ENCODE assay signal across 17 cellular contexts in the genomic region with DNA sequence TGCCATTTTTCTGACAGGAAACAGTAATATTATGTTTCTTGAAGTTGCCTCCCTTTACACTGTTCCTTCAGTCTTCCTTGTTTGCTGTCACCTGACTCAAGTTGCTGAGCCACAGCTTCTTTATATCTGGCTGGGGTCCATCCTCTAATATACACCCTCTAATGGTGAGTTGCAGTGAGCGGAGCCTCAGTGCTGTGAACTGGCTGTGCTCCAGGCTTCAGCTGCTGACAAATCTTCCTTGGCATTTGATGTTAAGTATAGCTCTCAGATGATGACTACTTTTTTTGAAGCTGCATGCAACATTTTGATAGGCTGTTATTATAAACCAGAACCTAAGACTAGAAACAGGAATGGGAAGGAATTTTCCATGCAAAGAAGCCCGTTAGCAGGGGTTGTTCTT.
A peak's percentile ranks its signal among the peaks of the same experiment; 100 is the strongest.
DNase-seq lines count a peak whose midpoint lies in the region; ATAC-seq and TF ChIP-seq lines count a peak whose summit lies in the region.
"Had no signal": no experiment of that assay in that cellular context is flagged by ENCODE, and none has a peak within 500 bp of the region (broad histone marks: within the 10 kb centered on the region; RNA-seq: fewer than 3 reads in every experiment).

No MANE protein-coding gene starts in this region.

- intact Hi-C loops in psoas muscle (cut with DNase I): no loop called here

- H3F3A ChIP-seq in SK-N-SH (replicated peaks; ENCODE audit: insufficient read depth): no peaks in the 10 kb centered on the region

- H3K36me3 ChIP-seq in SK-N-SH (replicated peaks in 1 of 2; ENCODE audit: control insufficient read depth in 1 of 2, insufficient read depth in 2 of 2, low read length in 1 of 2) (no peaks in the 10 kb centered on the region), psoas muscle (ENCODE audit: insufficient read depth in 1 of 2, low read depth in 1 of 2) (no peaks in the 10 kb centered on the region)
- H3K36me3 ChIP-seq: left lung, upper lobe of right lung had no signal

- no peak for TF ChIP-seq EP300 in SK-N-SH (IDR thresholded peaks at IDR 0.05; ENCODE audit: borderline replicate concordance in 1 of 2, low read depth in 1 of 2, low read length in 1 of 2)

- no peaks in the 10 kb centered on the region for H3K9me3 ChIP-seq in SK-N-SH
- no peaks in the 10 kb centered on the region for H3K9me3 ChIP-seq in psoas muscle
- H3K9me3 ChIP-seq: left lung, upper lobe of right lung had no signal

- TF ChIP-seq RAD21 in SK-N-SH (IDR thresholded peaks at IDR 0.05; ENCODE audit: low read length): no peak

- CTCF ChIA-PET in SK-N-SH (lab: Yijun Ruan, JAX): no interaction called here
- CTCF ChIA-PET in activated CD4-positive, alpha-beta T cell treated with anti-CD3 and anti-CD28 coated beads, Interleukin-2, amount 10 ng/mL, durations not matched to agents 7 days and 5 days (lab: Charles Lee): no interaction called here

- H4K20me1 ChIP-seq in SK-N-SH (ENCODE audit: insufficient read depth): no peaks in the 10 kb centered on the region

- no peak overlapping the region for H3K4me3 Mint-ChIP-seq in activated CD4-positive, alpha-beta T cell treated with anti-CD3 and anti-CD28 coated beads, Interleukin-2, amount 10 ng/mL, durations not matched to agents 7 days and 5 days
- H3K4me3 Mint-ChIP-seq: activated CD8-positive, alpha-beta T cell treated with anti-CD3 and anti-CD28 coated beads, Interleukin-2, amount 10 ng/mL, durations not matched to agents 7 days and 5 days had no signal

- H3K27ac ChIP-seq in SK-N-SH (ENCODE audit: low read depth in 2 of 2, low read length in 1 of 2) (peak overlapping the region in 1 of 2 experiments; percentile 62; a peak in 1 of 4 replicates), psoas muscle (no peak overlapping the region)
- H3K27ac ChIP-seq: KMS-11, left lung, upper lobe of right lung had no signal

- peak in 3 of 4 donors; percentile 59 to 97 (median 90) for ATAC-seq in psoas muscle
- ATAC-seq: activated CD8-positive, alpha-beta T cell treated with anti-CD3 and anti-CD28 coated beads, Interleukin-2, amount 10 ng/mL, durations not matched to agents 7 days and 5 days; esophagus mucosa; left lung; upper lobe of right lung had no signal

- no peaks in the 10 kb centered on the region for H3K27me3 Mint-ChIP-seq in activated CD4-positive, alpha-beta T cell treated with anti-CD3 and anti-CD28 coated beads, Interleukin-2, amount 10 ng/mL, durations not matched to agents 7 days and 5 days
- H3K27me3 Mint-ChIP-seq: progenitor cell of endocrine pancreas had no signal

- DNase-seq in M059J (ENCODE audit: low read depth): peak; percentile 18
- no peak for DNase-seq in SK-N-SH
- DNase-seq in fibroblast of peridontal ligament (ENCODE audit: extremely low read depth): peak; percentile 2
- peak in 1 of 2 donors; percentile 62 for DNase-seq in psoas muscle
- no peak for DNase-seq in activated CD4-positive, alpha-beta T cell treated with anti-CD3 and anti-CD28 coated beads, Interleukin-2, amount 10 ng/mL, durations not matched to agents 7 days and 5 days
- DNase-seq in activated CD4-positive, alpha-beta T cell treated with anti-CD3 and anti-CD28 coated beads for 48 hours: no peak
- no peak for DNase-seq in GM13977 (ENCODE audit: low spot score)
- no peak for DNase-seq in activated CD4-positive, CD25-positive, alpha-beta regulatory T cell (lab: John Stamatoyannopoulos, UW)
- DNase-seq: activated CD8-positive, alpha-beta T cell treated with anti-CD3 and anti-CD28 coated beads, Interleukin-2, amount 10 ng/mL, durations not matched to agents 7 days and 5 days; DMS153; left lung; NCI-H82; T-helper 1 cell; upper lobe of right lung had no signal

- no peak overlapping the region for H3K27ac Mint-ChIP-seq in activated CD4-positive, alpha-beta T cell treated with anti-CD3 and anti-CD28 coated beads, Interleukin-2, amount 10 ng/mL, durations not matched to agents 7 days and 5 days
- H3K27ac Mint-ChIP-seq: activated CD8-positive, alpha-beta T cell treated with anti-CD3 and anti-CD28 coated beads, Interleukin-2, amount 10 ng/mL, durations not matched to agents 7 days and 5 days; progenitor cell of endocrine pancreas had no signal

- peaks cover 5% of the 10 kb centered on the region for H3K9me3 Mint-ChIP-seq in activated CD4-positive, alpha-beta T cell treated with anti-CD3 and anti-CD28 coated beads, Interleukin-2, amount 10 ng/mL, durations not matched to agents 7 days and 5 days

- no peak overlapping the region for H3K4me3 ChIP-seq in SK-N-SH (ENCODE audit: low read depth in 2 of 2, low read length in 1 of 2)
- H3K4me3 ChIP-seq in psoas muscle: no peak overlapping the region
- H3K4me3 ChIP-seq: left lung, upper lobe of right lung had no signal

- 44% methylated on average over 2 of the region's 2 CpGs for WGBS in SK-N-SH (ENCODE audit: low lambda C conversion rate)
- 16 to 25% (median 18%) methylated on average over 2 of the region's 2 CpGs for WGBS in psoas muscle, 3 donors

- POLR2A ChIA-PET in SK-N-SH (lab: Yijun Ruan, JAX): no interaction called here
- POLR2A ChIA-PET in activated CD4-positive, alpha-beta T cell treated with anti-CD3 and anti-CD28 coated beads, Interleukin-2, amount 10 ng/mL, durations not matched to agents 7 days and 5 days (lab: Charles Lee): no interaction called here

- H2AFZ ChIP-seq in SK-N-SH (ENCODE audit: low read depth): no peak overlapping the region

- no peak for TF ChIP-seq CTCF in SK-N-SH (IDR thresholded peaks at IDR 0.05)
- no peak for TF ChIP-seq CTCF in psoas muscle (IDR thresholded peaks at IDR 0.05)
- TF ChIP-seq CTCF in GM13977 (IDR thresholded peaks at IDR 0.05; ENCODE audit: extremely low read depth, insufficient read depth, missing control alignments): no peak

- H3K79me2 ChIP-seq in SK-N-SH (ENCODE audit: insufficient read depth): no peaks in the 10 kb centered on the region

- H3K4me2 ChIP-seq in SK-N-SH: no peak overlapping the region
- H3K4me2 ChIP-seq: KMS-11 had no signal

- H3K27me3 ChIP-seq in SK-N-SH (ENCODE audit: insufficient read depth) (no peaks in the 10 kb centered on the region), psoas muscle (ENCODE audit: insufficient read depth in 3 of 3, low read length in 2 of 3) (no peaks in the 10 kb centered on the region)
- H3K27me3 ChIP-seq: left lung, upper lobe of right lung had no signal

- no peaks in the 10 kb centered on the region for H3K9me2 ChIP-seq in SK-N-SH

- in situ Hi-C loops in GM13977 (cut with MboI; ENCODE audit: low pct_unique_long_range_greater_than_20kb, low sequenced_read_pairs, unreplicated experiment): no loop called here

- no peaks in the 10 kb centered on the region for H3K4me1 ChIP-seq in SK-N-SH (ENCODE audit: control insufficient read depth in 1 of 2, insufficient read depth in 2 of 2, low read depth in 1 of 2, low read length in 1 of 2)
- H3K4me1 ChIP-seq in psoas muscle: no peaks in the 10 kb centered on the region
- H3K4me1 ChIP-seq: left lung, upper lobe of right lung had no signal

- no peaks in the 10 kb centered on the region for H3K4me1 Mint-ChIP-seq in activated CD4-positive, alpha-beta T cell treated with anti-CD3 and anti-CD28 coated beads, Interleukin-2, amount 10 ng/mL, durations not matched to agents 7 days and 5 days

- no peak overlapping the region for H3K9ac ChIP-seq in SK-N-SH
- H3K9ac ChIP-seq: KMS-11 had no signal

- no peaks in the 10 kb centered on the region for H3K36me3 Mint-ChIP-seq in activated CD4-positive, alpha-beta T cell treated with anti-CD3 and anti-CD28 coated beads, Interleukin-2, amount 10 ng/mL, durations not matched to agents 7 days and 5 days (ENCODE audit: low read depth)

TF ChIP-seq in SK-N-SH, 30 proteins besides CTCF, POLR2A, EP300 and RAD21:
- TF ChIP-seq, protein P1, sequence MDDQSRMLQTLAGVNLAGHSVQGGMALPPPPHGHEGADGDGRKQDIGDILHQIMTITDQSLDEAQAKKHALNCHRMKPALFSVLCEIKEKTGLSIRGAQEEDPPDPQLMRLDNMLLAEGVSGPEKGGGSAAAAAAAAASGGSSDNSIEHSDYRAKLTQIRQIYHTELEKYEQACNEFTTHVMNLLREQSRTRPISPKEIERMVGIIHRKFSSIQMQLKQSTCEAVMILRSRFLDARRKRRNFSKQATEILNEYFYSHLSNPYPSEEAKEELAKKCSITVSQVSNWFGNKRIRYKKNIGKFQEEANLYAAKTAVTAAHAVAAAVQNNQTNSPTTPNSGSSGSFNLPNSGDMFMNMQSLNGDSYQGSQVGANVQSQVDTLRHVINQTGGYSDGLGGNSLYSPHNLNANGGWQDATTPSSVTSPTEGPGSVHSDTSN (IDR thresholded peaks at IDR 0.05): peak; percentile 10; the same call in 1 of the 2 replicates
- no peak for TF ChIP-seq MEF2A (IDR thresholded peaks at IDR 0.05; ENCODE audit: borderline replicate concordance, low read depth)

Comparison
In these comparisons a context has a peak if more than half of its experiments do, and no peak if none do; other contexts are left out.
1. DNase-seq: peak in M059J (single experiment) and fibroblast of peridontal ligament (single experiment); none in SK-N-SH (single experiment), activated CD4-positive, alpha-beta T cell treated with anti-CD3 and anti-CD28 coated beads, Interleukin-2, amount 10 ng/mL, durations not matched to agents 7 days and 5 days (single experiment), activated CD4-positive, alpha-beta T cell treated with anti-CD3 and anti-CD28 coated beads for 48 hours (single experiment), GM13977 (single experiment) and activated CD4-positive, CD25-positive, alpha-beta regulatory T cell (0 of 4).